ENCODE assay signal across 1 cellular context in the genomic region with DNA sequence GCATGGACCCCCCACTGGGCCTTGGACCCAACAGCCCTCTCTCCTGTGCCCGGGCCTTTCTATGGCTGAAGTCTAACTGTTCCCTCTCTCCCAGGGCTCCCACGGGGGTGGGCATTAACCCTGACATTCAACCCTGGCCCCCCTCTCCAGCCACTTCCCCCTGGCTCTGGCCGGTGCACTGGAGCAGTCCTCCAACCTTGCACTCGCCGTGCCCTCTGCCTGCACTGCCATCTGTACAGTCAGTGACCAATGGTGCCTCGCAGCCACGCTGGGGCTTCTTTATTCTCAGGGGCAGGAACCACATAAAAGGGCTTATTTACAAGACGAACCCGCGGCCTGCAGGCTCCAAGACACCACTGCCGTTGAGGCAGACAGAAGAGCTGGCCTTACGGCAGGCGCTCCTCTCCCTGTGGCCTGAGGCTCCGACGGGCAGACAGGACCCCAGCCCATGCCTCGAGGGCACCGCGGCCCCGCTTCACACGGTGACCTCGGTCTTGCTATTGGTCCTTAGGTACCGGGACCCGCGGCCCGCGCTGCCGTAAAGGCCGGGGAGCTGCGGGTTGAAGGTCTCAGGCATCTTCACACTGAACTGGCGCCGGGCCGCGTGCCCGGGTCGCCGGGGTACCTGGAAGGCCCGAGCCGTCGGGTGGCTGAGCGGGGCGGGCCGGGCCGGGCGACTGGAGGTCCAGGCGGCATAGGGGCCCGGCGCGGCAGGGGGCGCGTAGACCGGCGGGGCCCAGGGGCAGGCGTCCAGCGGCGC.
TF ChIP-seq lines count a peak whose summit lies in the region.

No MANE protein-coding gene starts in this region.

TF ChIP-seq in GM12878, 131 proteins besides CTCF, POLR2A, EP300 and RAD21:
- TF ChIP-seq HDAC6 (IDR thresholded peaks at IDR 0.05; ENCODE audit: unreplicated experiment) (no peak), KDM1A (IDR thresholded peaks at IDR 0.05; ENCODE audit: borderline replicate concordance) (no peak), POLR2AphosphoS2 (IDR thresholded peaks at IDR 0.05; ENCODE audit: low read depth, low read length) (peak; percentile 11; the same call in 1 of the 2 replicates)
